ENCODE assay signal across 2 cellular contexts in the genomic region with DNA sequence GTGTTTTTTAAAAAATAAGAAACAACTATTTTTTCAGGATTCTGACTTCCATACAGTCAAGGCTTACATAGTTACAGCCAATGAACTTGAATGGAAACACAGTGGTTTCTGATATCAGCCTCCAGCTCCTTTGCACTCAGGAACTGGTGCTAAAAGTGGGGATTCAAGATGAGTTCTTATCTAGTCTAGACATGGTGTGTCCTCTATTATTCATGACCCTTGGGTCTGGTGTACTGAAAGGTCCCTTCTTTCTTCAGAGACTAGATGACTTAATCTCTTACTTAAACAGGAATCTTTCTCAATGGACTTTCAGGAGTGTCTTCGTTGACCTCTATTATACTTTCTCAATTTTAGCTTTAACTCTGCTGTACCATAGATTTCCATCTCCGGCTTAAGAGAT.
TF ChIP-seq lines count a peak whose summit lies in the region.

No MANE protein-coding gene starts in this region.

TF ChIP-seq in SK-N-SH, 30 proteins besides CTCF, POLR2A, EP300 and RAD21 (continued from another document):
- no peak for TF ChIP-seq JUND (IDR thresholded peaks at IDR 0.05)
- TF ChIP-seq SIN3A (IDR thresholded peaks at IDR 0.05; ENCODE audit: borderline replicate concordance, low read depth, low read length): no peak
- TF ChIP-seq, protein P1, sequence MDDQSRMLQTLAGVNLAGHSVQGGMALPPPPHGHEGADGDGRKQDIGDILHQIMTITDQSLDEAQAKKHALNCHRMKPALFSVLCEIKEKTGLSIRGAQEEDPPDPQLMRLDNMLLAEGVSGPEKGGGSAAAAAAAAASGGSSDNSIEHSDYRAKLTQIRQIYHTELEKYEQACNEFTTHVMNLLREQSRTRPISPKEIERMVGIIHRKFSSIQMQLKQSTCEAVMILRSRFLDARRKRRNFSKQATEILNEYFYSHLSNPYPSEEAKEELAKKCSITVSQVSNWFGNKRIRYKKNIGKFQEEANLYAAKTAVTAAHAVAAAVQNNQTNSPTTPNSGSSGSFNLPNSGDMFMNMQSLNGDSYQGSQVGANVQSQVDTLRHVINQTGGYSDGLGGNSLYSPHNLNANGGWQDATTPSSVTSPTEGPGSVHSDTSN (IDR thresholded peaks at IDR 0.05): no peak
- no peak for TF ChIP-seq GATA2 (CRISPR knock-in tag; IDR thresholded peaks at IDR 0.05)
TF ChIP-seq in SK-N-SH: peak in this region for 0.

TF ChIP-seq in SK-N-SH treated with all-trans-retinoic acid at 6 μM for 48 hours, 23 proteins besides CTCF, POLR2A, EP300 and RAD21 (continued from another document):
- TF ChIP-seq, protein P2, sequence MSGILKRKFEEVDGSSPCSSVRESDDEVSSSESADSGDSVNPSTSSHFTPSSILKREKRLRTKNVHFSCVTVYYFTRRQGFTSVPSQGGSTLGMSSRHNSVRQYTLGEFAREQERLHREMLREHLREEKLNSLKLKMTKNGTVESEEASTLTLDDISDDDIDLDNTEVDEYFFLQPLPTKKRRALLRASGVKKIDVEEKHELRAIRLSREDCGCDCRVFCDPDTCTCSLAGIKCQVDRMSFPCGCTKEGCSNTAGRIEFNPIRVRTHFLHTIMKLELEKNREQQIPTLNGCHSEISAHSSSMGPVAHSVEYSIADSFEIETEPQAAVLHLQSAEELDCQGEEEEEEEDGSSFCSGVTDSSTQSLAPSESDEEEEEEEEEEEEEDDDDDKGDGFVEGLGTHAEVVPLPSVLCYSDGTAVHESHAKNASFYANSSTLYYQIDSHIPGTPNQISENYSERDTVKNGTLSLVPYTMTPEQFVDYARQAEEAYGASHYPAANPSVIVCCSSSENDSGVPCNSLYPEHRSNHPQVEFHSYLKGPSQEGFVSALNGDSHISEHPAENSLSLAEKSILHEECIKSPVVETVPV (CRISPR knock-in tag; IDR thresholded peaks at IDR 0.05): no peak
- TF ChIP-seq SNAI2 (CRISPR knock-in tag; IDR thresholded peaks at IDR 0.05) (no peak), ZFP30 (CRISPR knock-in tag; IDR thresholded peaks at IDR 0.05) (no peak), PPARA (CRISPR knock-in tag; IDR thresholded peaks at IDR 0.05; ENCODE audit: borderline replicate concordance) (no peak), ESRRG (CRISPR knock-in tag; IDR thresholded peaks at IDR 0.05) (no peak), TOX (CRISPR knock-in tag; IDR thresholded peaks at IDR 0.05; ENCODE audit: borderline replicate concordance) (no peak), GLIS3 (CRISPR knock-in tag; IDR thresholded peaks at IDR 0.05) (no peak), ZNF565 (CRISPR knock-in tag; conservative IDR thresholded peaks at IDR 0.05; ENCODE audit: low read depth) (no peak), ZFP3 (CRISPR knock-in tag; IDR thresholded peaks at IDR 0.05) (no peak)
